Comparison of ENCODE assay signal across 20 cellular contexts in the genomic region with DNA sequence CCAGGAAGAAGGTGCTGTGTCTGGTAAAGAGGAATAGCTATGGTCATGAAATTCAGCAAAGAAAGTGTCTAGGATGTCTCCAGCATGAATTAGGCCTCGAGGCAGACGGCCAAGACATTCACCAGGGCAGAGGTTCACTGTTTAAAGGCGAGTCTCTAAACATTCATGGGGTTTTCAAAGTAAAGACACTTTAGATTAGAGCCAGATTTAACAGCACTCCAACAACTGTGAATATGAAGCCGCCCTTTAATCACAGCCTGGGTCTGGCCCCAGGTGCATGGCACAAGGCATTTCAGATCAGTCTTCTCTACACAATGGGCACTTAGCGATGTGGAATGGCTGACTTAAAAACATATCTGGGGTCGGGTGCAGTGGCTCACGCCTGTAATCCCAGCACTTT.
DNase-seq lines count a peak whose midpoint lies in the region; ATAC-seq and TF ChIP-seq lines count a peak whose summit lies in the region.
"Had no signal": no experiment of that assay in that cellular context is flagged by ENCODE, and none has a peak within 500 bp of the region (broad histone marks: within the 10 kb centered on the region; RNA-seq: fewer than 3 reads in every experiment).

No MANE protein-coding gene starts in this region.

- H4K20me1 ChIP-seq in PC-3 (ENCODE audit: low read length) = no peaks in the 10 kb centered on the region

- CTCF ChIA-PET in PC-3 (lab: Charles Lee) = no interaction called here

- no peaks in the 10 kb centered on the region for H3K79me2 ChIP-seq in PC-3 (ENCODE audit: low read length)

- H3K4me3 ChIP-seq in PC-3 (ENCODE audit: low read length) (no peak overlapping the region), fibroblast of villous mesenchyme (ENCODE audit: low read depth, low read length) (no peak overlapping the region), stomach (no peak overlapping the region)
- H3K4me3 ChIP-seq: GM23248, K562, SJCRH30 had no signal

- TF ChIP-seq CTCF in PC-3 (conservative IDR thresholded peaks at IDR 0.05; ENCODE audit: low read depth, low read length) (no peak), fibroblast of villous mesenchyme (IDR thresholded peaks at IDR 0.05; ENCODE audit: insufficient read depth, low read depth, low read length) (no peak), stomach (IDR thresholded peaks at IDR 0.05) (no peak)

- H3K9me2 ChIP-seq in PC-3 (replicated peaks; ENCODE audit: low read length) = no peaks in the 10 kb centered on the region

- TF ChIP-seq POLR2A in stomach (IDR thresholded peaks at IDR 0.05) = no peak

- intact Hi-C loops in PC-3 (cut with micrococcal nuclease) = loop anchor here (10.0 kb wide), 1 partner anchor 58 kb away; no protein-coding TSS in a partner anchor
- intact Hi-C loops in stomach (cut with DNase I; ENCODE audit: low total_unique reads) = no loop called here
- intact Hi-C loops in left cardiac atrium (cut with DNase I) = no loop called here

- H2AFZ ChIP-seq in PC-3 (ENCODE audit: low read length) = no peak overlapping the region
- H2AFZ ChIP-seq: GM23248 had no signal

- no peak for TF ChIP-seq EP300 in stomach (IDR thresholded peaks at IDR 0.05)

- no peaks in the 10 kb centered on the region for H3F3A ChIP-seq in PC-3 (ENCODE audit: low read length, unreplicated experiment)

- POLR2A ChIA-PET in PC-3 (lab: Charles Lee; ENCODE audit: unreplicated experiment) = no interaction called here

- no TSS peak for BruUV-seq in PC-3 (replicated peaks; lab: Mats Ljungman, UMichigan)

- no peak for ATAC-seq in PC-3
- ATAC-seq in left cardiac atrium = no peak
- ATAC-seq: HCT116, K562 had no signal

- H3K4me1 ChIP-seq in PC-3 (ENCODE audit: insufficient read depth, low read length) (peaks cover 17% of the 10 kb centered on the region), stomach (peaks cover 0 to 17% (median 12%) of the 10 kb centered on the region in 4 donors)
- H3K4me1 ChIP-seq: BE2C, SJCRH30 had no signal

- H3K27me3 ChIP-seq in PC-3 (ENCODE audit: low read length) (no peaks in the 10 kb centered on the region), stomach (no peaks in the 10 kb centered on the region)
- H3K27me3 ChIP-seq: BE2C, SJCRH30 had no signal

- H3K9ac ChIP-seq in PC-3 (ENCODE audit: low read length) = peak overlapping the region; percentile 16; the same call in 1 of the 2 replicates
- H3K9ac ChIP-seq: GM23248 had no signal

- H3K36me3 ChIP-seq in PC-3 (ENCODE audit: low read depth, low read length) = no peaks in the 10 kb centered on the region
- no peaks in the 10 kb centered on the region for H3K36me3 ChIP-seq in stomach
- H3K36me3 ChIP-seq: BE2C, SJCRH30 had no signal

- H3K27ac ChIP-seq in PC-3 (ENCODE audit: low read length) (peak overlapping the region; percentile 68), stomach (no peak overlapping the region)
- H3K27ac ChIP-seq: 22Rv1, GM23248, SJCRH30 had no signal

- whole genome bisulfite sequencing in stomach, 5 donors = 47 to 77% (median 64%) methylated on average over 7 of the region's 7 CpGs

- DNase-seq in NCI-H1417 (lab: John Stamatoyannopoulos, UW) (peak in 2 of 3 experiments; percentile 21), NCI-H1417 treated with DMSO at 0.1 percent for 48 hours (lab: John Stamatoyannopoulos, UW) (no peak), PC-3 (no peak), fibroblast of villous mesenchyme (ENCODE audit: low read depth) (peak; percentile 14), stomach (peak; percentile 61), DMS153 treated with DMSO at 0.1 percent for 48 hours (lab: John Stamatoyannopoulos, UW; ENCODE audit: unreplicated experiment) (no peak), left cardiac atrium (no peak), NCI-H1048 (lab: John Stamatoyannopoulos, UW) (no peak)
- DNase-seq: BE2C, DMS 273 treated with DMSO at 0.1 percent for 48 hours, NCI-H1092, NCI-H1694, NCI-H526 treated with DMSO at 0.1 percent for 48 hours, OCI-M1, RPMI8226, SJCRH30 had no signal

- H3K9me3 ChIP-seq in PC-3 (ENCODE audit: low read length) = no peaks in the 10 kb centered on the region
- H3K9me3 ChIP-seq in stomach = no peaks in the 10 kb centered on the region
- H3K9me3 ChIP-seq: BE2C, SJCRH30 had no signal

- H3K4me2 ChIP-seq in PC-3 (ENCODE audit: low read length) = 0 out of 2 replicates have a peak overlapping the region, but pooled peaks have one; percentile 3

Comparison
In these comparisons a context has a peak if more than half of its experiments do, and no peak if none do; other contexts are left out.
1. DNase-seq: peak in NCI-H1417 (2 of 3), fibroblast of villous mesenchyme (single experiment) and stomach (single experiment); none in NCI-H1417 treated with DMSO at 0.1 percent for 48 hours (single experiment), PC-3 (single experiment), DMS153 treated with DMSO at 0.1 percent for 48 hours (single experiment), left cardiac atrium (single experiment) and NCI-H1048 (single experiment).